Comparison of ENCODE assay signal across 31 cellular contexts in the genomic region with DNA sequence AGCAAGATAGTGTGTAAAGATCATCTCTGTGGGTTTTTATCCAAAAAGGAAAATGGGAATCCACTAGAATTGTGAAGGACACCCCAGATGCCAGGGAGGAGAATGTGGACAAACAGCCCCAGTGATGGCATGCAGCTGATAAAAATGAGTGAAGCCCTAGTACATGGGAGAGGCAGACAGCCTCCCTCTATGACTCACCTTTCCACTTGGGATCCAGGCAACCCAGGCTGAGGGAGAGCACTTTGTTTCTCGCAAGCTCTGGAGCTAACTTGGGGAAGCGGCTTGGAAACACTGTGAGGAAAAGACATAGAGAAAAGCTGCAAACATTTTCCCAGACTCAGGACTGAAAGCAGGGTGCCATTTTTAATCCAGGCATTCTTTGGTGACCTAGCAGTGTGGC. TPM values are rescaled to one million over a fixed set of nuclear protein-coding genes. Genes with fewer than 3 reads are reported as not detected.
DNase-seq lines count a peak whose midpoint lies in the region; ATAC-seq, FAIRE-seq and TF ChIP-seq lines count a peak whose summit lies in the region.
"Had no signal": no experiment of that assay in that cellular context is flagged by ENCODE, and none has a peak within 500 bp of the region (broad histone marks: within the 10 kb centered on the region; RNA-seq: fewer than 3 reads in every experiment).

No MANE protein-coding gene starts in this region.

- H3K9me3 Mint-ChIP-seq in HFFc6 (peaks cover 17% of the 10 kb centered on the region), astrocyte (ENCODE audit: unreplicated experiment) (peaks cover 12% of the 10 kb centered on the region)
- H3K9me3 Mint-ChIP-seq: central memory CD8-positive, alpha-beta T cell; natural killer cell had no signal

- H3K4me1 ChIP-seq in astrocyte (ENCODE audit: insufficient read depth, low read length): no peaks in the 10 kb centered on the region
- H3K4me1 ChIP-seq in thyroid gland: peaks cover 1 to 4% of the 10 kb centered on the region in 2 donors

- H3K79me2 ChIP-seq in astrocyte (ENCODE audit: insufficient read depth, low read length): no peaks in the 10 kb centered on the region

- intact Hi-C loops in thyroid gland (cut with DNase I): loop anchor here (5.0 kb wide), 1 partner anchor 125 kb away; no protein-coding TSS in a partner anchor

- WGBS in thyroid gland, 2 donors: 96 to 100% methylated on average over 2 of the region's 2 CpGs

- no peak for TF ChIP-seq POLR2A in thyroid gland (IDR thresholded peaks at IDR 0.05)

- H2AFZ ChIP-seq in astrocyte (ENCODE audit: low read depth, low read length): no peak overlapping the region

- H3K36me3 Mint-ChIP-seq in HFFc6 (ENCODE audit: low read depth) (peaks cover 63% of the 10 kb centered on the region), astrocyte (ENCODE audit: low read depth, unreplicated experiment) (peaks cover 51% of the 10 kb centered on the region)

- H3K4me3 Mint-ChIP-seq in HFFc6: no peak overlapping the region; the same call in 1 of the 2 replicates
- no peak overlapping the region for H3K4me3 Mint-ChIP-seq in astrocyte (ENCODE audit: unreplicated experiment)
- H3K4me3 Mint-ChIP-seq: activated T-helper 17 cell treated with anti-CD3 and anti-CD28 coated beads, Interleukin-2, amount 50 U/mL, for 72 hours; central memory CD8-positive, alpha-beta T cell; natural killer cell; stimulated activated naive CD8-positive, alpha-beta T cell treated with anti-CD3 and anti-CD28 coated beads, Interleukin-15, amount 100 ng/mL, for 72 hours had no signal

- FAIRE-seq in astrocyte (lab: Jason Lieb, UNC): no peak
- FAIRE-seq: A549, endometrium, GM18507, kidney, small intestine had no signal

- no peak for ATAC-seq in HG03571 (IDR thresholded peaks at IDR 0.05; ENCODE audit: unreplicated experiment)
- ATAC-seq: A549; activated T-helper 17 cell treated with anti-CD3 and anti-CD28 coated beads, Interleukin-2, amount 50 U/mL, for 72 hours; natural killer cell; stimulated activated naive CD8-positive, alpha-beta T cell treated with anti-CD3 and anti-CD28 coated beads, Interleukin-15, amount 100 ng/mL, for 72 hours had no signal

- H3K27ac ChIP-seq in astrocyte (ENCODE audit: low read depth, low read length) (no peak overlapping the region), thyroid gland (no peak overlapping the region)
- H3K27ac ChIP-seq: A549, lower lobe of right lung, SJSA1, tibial nerve had no signal

- H4K20me1 ChIP-seq in astrocyte (ENCODE audit: insufficient read depth, low read length): no peaks in the 10 kb centered on the region

- H3K9me3 ChIP-seq in astrocyte (ENCODE audit: insufficient read depth, low read depth, low read length): peaks cover 6% of the 10 kb centered on the region
- no peaks in the 10 kb centered on the region for H3K9me3 ChIP-seq in thyroid gland

- H3K9ac ChIP-seq in astrocyte (ENCODE audit: low read length): no peak overlapping the region

- no peak overlapping the region for H3K27ac Mint-ChIP-seq in HFFc6
- no peak overlapping the region for H3K27ac Mint-ChIP-seq in astrocyte (ENCODE audit: unreplicated experiment)
- H3K27ac Mint-ChIP-seq: activated T-helper 17 cell treated with anti-CD3 and anti-CD28 coated beads, Interleukin-2, amount 50 U/mL, for 72 hours; natural killer cell had no signal

- H3K27me3 Mint-ChIP-seq in HFFc6 (ENCODE audit: insufficient read depth) (peaks cover 5% of the 10 kb centered on the region), astrocyte (ENCODE audit: low read depth, unreplicated experiment) (no peaks in the 10 kb centered on the region)
- H3K27me3 Mint-ChIP-seq: activated T-helper 17 cell treated with anti-CD3 and anti-CD28 coated beads, Interleukin-2, amount 50 U/mL, for 72 hours; central memory CD8-positive, alpha-beta T cell; stimulated activated naive CD8-positive, alpha-beta T cell treated with anti-CD3 and anti-CD28 coated beads, Interleukin-15, amount 100 ng/mL, for 72 hours had no signal

- peaks cover 61% of the 10 kb centered on the region for H3K4me1 Mint-ChIP-seq in HFFc6 (ENCODE audit: low read depth)
- H3K4me1 Mint-ChIP-seq in astrocyte (ENCODE audit: low read depth, unreplicated experiment): peaks cover 6% of the 10 kb centered on the region
- H3K4me1 Mint-ChIP-seq: natural killer cell had no signal

- H3K27me3 ChIP-seq in astrocyte (ENCODE audit: insufficient read depth, low read length): no peaks in the 10 kb centered on the region
- no peaks in the 10 kb centered on the region for H3K27me3 ChIP-seq in thyroid gland
- H3K27me3 ChIP-seq: SJSA1, tibial nerve had no signal

- DNase-seq in AG10803 (ENCODE audit: low read depth): peak; percentile 6
- DNase-seq in HFFc6: peak; percentile 34
- peak; percentile 21 for DNase-seq in astrocyte (ENCODE audit: low read depth)
- DNase-seq in fibroblast of the aortic adventitia (ENCODE audit: low read depth): peak; percentile 16
- DNase-seq in NCI-H1092 (lab: John Stamatoyannopoulos, UW): no peak
- no peak for DNase-seq in NCI-H2227 (lab: John Stamatoyannopoulos, UW; ENCODE audit: unreplicated experiment)
- no peak for DNase-seq in thyroid gland
- DNase-seq: activated CD4-positive, alpha-beta T cell treated with anti-CD3 and anti-CD28 coated beads, Interleukin-2, amount 50 U/mL, for 48 hours; activated CD4-positive, CD25-positive, alpha-beta regulatory T cell; activated CD8-positive, alpha-beta memory T cell treated with anti-CD3 and anti-CD28 coated beads, Interleukin-2, amount 50 U/mL, for 48 hours; activated naive CD4-positive, alpha-beta T cell treated with anti-CD3 and anti-CD28 coated beads, Interleukin-2, amount 50 U/mL, for 16 hours; dermis blood vessel endothelial cell; glutamatergic neuron; kidney; lower lobe of right lung; natural killer cell; NCI-H1436; NCI-H2081 treated with DMSO at 0.1 percent for 48 hours; NCI-H748 treated with DMSO at 0.1 percent for 48 hours; small intestine; stimulated activated CD8-positive, alpha-beta memory T cell treated with anti-CD3 and anti-CD28 coated beads, Interleukin-4, amount 100 ng/mL, for 48 hours; stimulated activated naive CD8-positive, alpha-beta T cell treated with anti-CD3 and anti-CD28 coated beads, Interleukin-15, amount 100 ng/mL, for 72 hours; T-helper 1 cell had no signal

- H3K36me3 ChIP-seq in astrocyte (ENCODE audit: insufficient read depth, low read length): peaks cover 7% of the 10 kb centered on the region
- peaks cover 0 to 4% of the 10 kb centered on the region in 2 donors for H3K36me3 ChIP-seq in thyroid gland

- H3K4me3 ChIP-seq in AG10803 (ENCODE audit: low read length): no peak overlapping the region
- no peak overlapping the region for H3K4me3 ChIP-seq in astrocyte (ENCODE audit: insufficient read depth, low read depth, low read length)
- no peak overlapping the region for H3K4me3 ChIP-seq in fibroblast of the aortic adventitia (ENCODE audit: low read depth, low read length)
- H3K4me3 ChIP-seq in thyroid gland (replicated peaks in 1 of 3): no peak overlapping the region
- H3K4me3 ChIP-seq: A549, lower lobe of right lung, SJSA1, tibial nerve had no signal

- no peak overlapping the region for H3K4me2 ChIP-seq in astrocyte (ENCODE audit: low read length)
- H3K4me2 ChIP-seq: A549 had no signal

- TF ChIP-seq CTCF in AG10803 (conservative IDR thresholded peaks at IDR 0.05; ENCODE audit: low read length) (no peak), HFFc6 (IDR thresholded peaks at IDR 0.05) (no peak), astrocyte (IDR thresholded peaks at IDR 0.05; ENCODE audit: insufficient read depth, low read depth, low read length) (no peak), fibroblast of the aortic adventitia (IDR thresholded peaks at IDR 0.05; ENCODE audit: insufficient read depth, low read length) (no peak), thyroid gland (IDR thresholded peaks at IDR 0.05) (no peak)

RNA-seq across cellular contexts. Expression of gene FLACC1, which starts 5.3 kb away (rescaled TPM):
- total RNA-seq in HFFc6 (2021; fragmentation: NEBNext Ultra II Directional; extraction: Animal tissue kit (Norgen Biotek cat#: 25700)): 1 to 10 TPM in 3 of 6 experiments, under 1 TPM in 3; 0.51 to 1.6 (median 0.87) TPM
- 1.7 and 2.2 TPM in 2 replicates for total RNA-seq in astrocyte
- 1.2 and 3.6 TPM in 2 replicates for total RNA-seq in fibroblast of the aortic adventitia (ENCODE audit: low replicate concordance)
- 1 to 10 TPM; 2.3 to 5.0 (median 3.4) TPM for total RNA-seq in thyroid gland

Comparison
In these comparisons a context has a peak if more than half of its experiments do, and no peak if none do; other contexts are left out.
1. DNase-seq: peak in AG10803 (single experiment), HFFc6 (single experiment), astrocyte (single experiment) and fibroblast of the aortic adventitia (single experiment); none in NCI-H1092 (single experiment), NCI-H2227 (single experiment) and thyroid gland (0 of 2).